In the genomic region with DNA sequence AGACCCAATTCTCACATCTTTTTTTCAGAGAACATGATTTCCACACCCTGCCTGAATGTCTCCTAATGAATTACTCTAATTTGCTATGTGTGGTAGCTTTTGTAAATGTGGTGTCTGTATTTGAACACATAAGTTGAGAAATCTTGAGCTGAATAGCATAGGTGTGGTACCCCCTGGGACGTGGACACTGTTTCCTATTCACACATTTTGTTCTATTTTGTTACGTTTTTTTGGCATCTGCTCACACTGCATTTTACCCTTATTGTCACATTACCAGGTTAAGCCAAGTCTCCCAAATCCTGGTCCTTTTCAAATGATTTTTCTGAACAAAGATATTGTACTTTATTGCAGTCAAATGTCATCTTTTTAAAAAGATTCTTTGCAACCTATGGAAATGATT, we compare ENCODE assay signal across 16 cellular contexts. TPM values are rescaled to one million over a fixed set of nuclear protein-coding genes. Genes with fewer than 3 reads are reported as not detected.
A peak's percentile ranks its signal among the peaks of the same experiment; 100 is the strongest.
DNase-seq lines count a peak whose midpoint lies in the region; TF ChIP-seq lines count a peak whose summit lies in the region.
"Had no signal": no experiment of that assay in that cellular context is flagged by ENCODE, and none has a peak within 500 bp of the region (broad histone marks: within the 10 kb centered on the region; RNA-seq: fewer than 3 reads in every experiment).

No MANE protein-coding gene starts in this region.

- H3K4me1 ChIP-seq in parathyroid adenoma = peaks cover 2% of the 10 kb centered on the region
- H3K4me1 ChIP-seq in PC-9 (replicated peaks; ENCODE audit: insufficient read depth) = peaks cover 30% of the 10 kb centered on the region

- no peaks in the 10 kb centered on the region for H3K9me3 Mint-ChIP-seq in MCF 10A (ENCODE audit: unreplicated experiment)

- DNase-seq in NCI-H345 (lab: John Stamatoyannopoulos, UW) (peak; percentile 22), NCI-H345 treated with DMSO at 0.1 percent for 48 hours (lab: John Stamatoyannopoulos, UW; ENCODE audit: unreplicated experiment) (no peak), MCF 10A (ENCODE audit: unreplicated experiment) (no peak), HCEC 1CT (no peak), PC-9 (no peak), NCI-H2196 treated with DMSO at 0.1 percent for 48 hours (lab: John Stamatoyannopoulos, UW; ENCODE audit: unreplicated experiment) (no peak)
- DNase-seq: activated CD4-positive, CD25-positive, alpha-beta regulatory T cell; activated effector memory CD4-positive, alpha-beta T cell treated with Interleukin-2 at 50 U/mL for 16 hours; left ventricle myocardium superior; NCI-H1417 treated with DMSO at 0.1 percent for 48 hours; stimulated activated naive CD4-positive, alpha-beta T cell treated with Interleukin-2 at 50 U/mL for 16 hours; trophoblast cell had no signal

- H3K79me2 ChIP-seq in parathyroid adenoma = no peaks in the 10 kb centered on the region
- H3K79me2 ChIP-seq in PC-9 (ENCODE audit: low read depth) = no peaks in the 10 kb centered on the region

- no peak overlapping the region for H3K4me3 Mint-ChIP-seq in MCF 10A (ENCODE audit: unreplicated experiment)

- peaks cover 41% of the 10 kb centered on the region for H3K4me1 Mint-ChIP-seq in MCF 10A (ENCODE audit: insufficient read depth, unreplicated experiment)

- TF ChIP-seq CTCF in C4-2B (conservative IDR thresholded peaks at IDR 0.05) = no peak
- TF ChIP-seq CTCF in MCF 10A (IDR thresholded peaks at IDR 0.05; ENCODE audit: unreplicated experiment) = no peak
- TF ChIP-seq CTCF in parathyroid adenoma (IDR thresholded peaks at IDR 0.05) = no peak
- no peak for TF ChIP-seq CTCF in PC-9 (conservative IDR thresholded peaks at IDR 0.05)

- no peaks in the 10 kb centered on the region for H3K36me3 ChIP-seq in parathyroid adenoma (ENCODE audit: control insufficient read depth, insufficient read depth, low read length)
- H3K36me3 ChIP-seq in PC-9 (ENCODE audit: low read depth) = no peaks in the 10 kb centered on the region
- H3K36me3 ChIP-seq: BLaER1, esophagus muscularis mucosa had no signal

- POLR2A ChIA-PET in MCF 10A (lab: Yijun Ruan, JAX) = interaction anchor here (0.9 to 4.1 kb wide), 11 partner anchors 9 to 82 kb away, joined by 3 to 42 read pairs (median 5); partner anchors contain the start of gene LEO1
- POLR2A ChIA-PET in PC-9 (lab: Charles Lee; ENCODE audit: unreplicated experiment) = no interaction called here

- H3K27ac ChIP-seq in C4-2B = peak overlapping the region; percentile 76
- no peak overlapping the region for H3K27ac ChIP-seq in parathyroid adenoma
- H3K27ac ChIP-seq in PC-9 = no peak overlapping the region
- H3K27ac ChIP-seq: BLaER1 had no signal

- H3K4me3 ChIP-seq in parathyroid adenoma (ENCODE audit: low read depth, low read length) = no peak overlapping the region
- H3K4me3 ChIP-seq in PC-9 = no peak overlapping the region
- H3K4me3 ChIP-seq: BLaER1, esophagus muscularis mucosa had no signal

- H2AFZ ChIP-seq in parathyroid adenoma = peak overlapping the region; percentile 5
- H2AFZ ChIP-seq in PC-9 = no peak overlapping the region

- no TSS peak for BruUV-seq in MCF 10A (replicated peaks; lab: Mats Ljungman, UMichigan)
- BruUV-seq in PC-9 (replicated peaks; lab: Mats Ljungman, UMichigan) = no TSS peak

- peak overlapping the region; percentile 74 for H3K27ac Mint-ChIP-seq in MCF 10A (ENCODE audit: low read depth, unreplicated experiment)

- H3K9me3 ChIP-seq in parathyroid adenoma (ENCODE audit: control insufficient read depth, low read length) = no peaks in the 10 kb centered on the region
- no peaks in the 10 kb centered on the region for H3K9me3 ChIP-seq in PC-9 (ENCODE audit: insufficient read depth, low read depth)
- H3K9me3 ChIP-seq: BLaER1, esophagus muscularis mucosa had no signal

- H3K9ac ChIP-seq in parathyroid adenoma = no peak overlapping the region
- H3K9ac ChIP-seq: BLaER1 had no signal

- no peaks in the 10 kb centered on the region for H3K9me2 ChIP-seq in PC-9 (ENCODE audit: insufficient read depth)

- H3K4me2 ChIP-seq in parathyroid adenoma (ENCODE audit: low read length) = no peak overlapping the region
- no peak overlapping the region for H3K4me2 ChIP-seq in PC-9
- H3K4me2 ChIP-seq: BLaER1 had no signal

- no peaks in the 10 kb centered on the region for H4K20me1 ChIP-seq in PC-9 (ENCODE audit: insufficient read depth)
- H4K20me1 ChIP-seq: BLaER1 had no signal

- CTCF ChIA-PET in MCF 10A (lab: Yijun Ruan, JAX) (no interaction called here), PC-9 (lab: Charles Lee) (no interaction called here)

- H3K27me3 ChIP-seq in parathyroid adenoma (ENCODE audit: control insufficient read depth, insufficient read depth, low read length) (no peaks in the 10 kb centered on the region), PC-9 (ENCODE audit: insufficient read depth, low read depth) (no peaks in the 10 kb centered on the region)
- H3K27me3 ChIP-seq: BLaER1, esophagus muscularis mucosa had no signal

- intact Hi-C loops in MCF 10A (cut with micrococcal nuclease) (no loop called here), PC-9 (cut with micrococcal nuclease; ENCODE audit: unreplicated experiment) (no loop called here)

- H3K36me3 Mint-ChIP-seq in MCF 10A (ENCODE audit: insufficient read depth, unreplicated experiment) = no peaks in the 10 kb centered on the region

- no peaks in the 10 kb centered on the region for H3F3A ChIP-seq in PC-9 (ENCODE audit: insufficient read depth, low read depth)

- H3K27me3 Mint-ChIP-seq in MCF 10A (ENCODE audit: insufficient read depth, unreplicated experiment) = no peaks in the 10 kb centered on the region

RNA-seq across cellular contexts. Expression of gene MAPK6, which starts 6.8 kb away (rescaled TPM):
- 106 and 114 TPM in 2 replicates for total RNA-seq in MCF 10A (2022)
- total RNA-seq in PC-9 (2021) = 27.5 and 38.7 TPM in 2 replicates

RNA-seq across cellular contexts. Expression of gene LEO1, which starts 40.6 kb away (rescaled TPM):
- total RNA-seq in MCF 10A (2022) (24.2 and 29.3 TPM in 2 replicates), PC-9 (2021) (18.2 and 21.7 TPM in 2 replicates)
